In genomic region chr4:87418410-87418809, GRCh38 we compare ENCODE assay signal across 5 cellular contexts. TPM values are rescaled to one million over a fixed set of nuclear protein-coding genes. Genes with fewer than 3 reads are reported as not detected.
A peak's percentile ranks its signal among the peaks of the same experiment; 100 is the strongest.
DNase-seq lines count a peak whose midpoint lies in the region; TF ChIP-seq lines count a peak whose summit lies in the region.
"Not testable (repeated sequence)": the region's sequence is repeated elsewhere in the genome, so short reads cannot be mapped to it uniquely, and the experiment has no call there.

No MANE protein-coding gene starts in this region.

- H3K4me3 ChIP-seq in hepatocyte; liver (ENCODE audit: low read depth in 1 of 3, low read length in 3 of 3): not testable (repeated sequence)

- not testable (repeated sequence) for H3K9me2 ChIP-seq in hepatocyte (replicated peaks; ENCODE audit: insufficient read depth)

- not testable (repeated sequence) for H3K4me3 Mint-ChIP-seq in nephron progenitor cell

- not testable (repeated sequence) for H3K9me3 ChIP-seq in hepatocyte (ENCODE audit: low read depth); liver (ENCODE audit: control insufficient read depth in 4 of 4, low read length in 3 of 4)

- TF ChIP-seq CTCF in 22Rv1 (IDR thresholded peaks at IDR 0.05); C4-2B (conservative IDR thresholded peaks at IDR 0.05); hepatocyte (IDR thresholded peaks at IDR 0.05; ENCODE audit: poor library complexity); liver (IDR thresholded peaks at IDR 0.05; ENCODE audit: low read depth, low read length, missing input control); nephron progenitor cell (IDR thresholded peaks at IDR 0.05): not testable (repeated sequence)

- peaks cover 18% of the 10 kb centered on the region for H3K4me1 ChIP-seq in hepatocyte (ENCODE audit: insufficient read depth)
- H3K4me1 ChIP-seq in liver (ENCODE audit: control insufficient read depth in 4 of 4, insufficient read depth in 4 of 4, low read length in 3 of 4): peaks cover 13 to 55% (median 43%) of the 10 kb centered on the region in 4 donors

- H3K27ac ChIP-seq in 22Rv1: peak overlapping the region; percentile 91
- H3K27ac ChIP-seq in C4-2B: peak overlapping the region; percentile 66
- peak overlapping the region; percentile 25 for H3K27ac ChIP-seq in hepatocyte
- peak overlapping the region; percentile 13 to 90 for H3K27ac ChIP-seq in liver (ENCODE audit: low read depth in 1 of 2, low read length in 2 of 2)

- H3K36me3 Mint-ChIP-seq in nephron progenitor cell (ENCODE audit: low read depth): not testable (repeated sequence)

- H3K27me3 ChIP-seq in hepatocyte; liver (ENCODE audit: control insufficient read depth in 4 of 4, insufficient read depth in 4 of 4, low read length in 3 of 4): not testable (repeated sequence)

- H4K20me1 ChIP-seq in hepatocyte (ENCODE audit: insufficient read depth, poor library complexity, severe bottlenecking): not testable (repeated sequence)

- not testable (repeated sequence) for H3K36me3 ChIP-seq in hepatocyte (replicated peaks; ENCODE audit: insufficient read depth, low read depth); liver (ENCODE audit: control insufficient read depth in 4 of 4, insufficient read depth in 3 of 4, low read depth in 1 of 4, low read length in 3 of 4)

- H3K27ac Mint-ChIP-seq in nephron progenitor cell: peak overlapping the region; percentile 58

- H3K27me3 Mint-ChIP-seq in nephron progenitor cell (ENCODE audit: low read depth, poor library complexity): not testable (repeated sequence)

- H3K4me2 ChIP-seq in hepatocyte: not testable (repeated sequence)

- not testable (repeated sequence) for H3K9ac ChIP-seq in liver (ENCODE audit: low read depth in 1 of 2, low read length in 2 of 2)

- H3K9me3 Mint-ChIP-seq in nephron progenitor cell: peaks cover 38% of the 10 kb centered on the region

- WGBS in hepatocyte (ENCODE audit: low lambda C conversion rate, missing lambda C conversion rate): 93% methylated on average over 4 of the region's 4 CpGs
- 67% methylated on average over 4 of the region's 4 CpGs for WGBS in liver

- not testable (repeated sequence) for DNase-seq in hepatocyte (ENCODE audit: low spot score); nephron progenitor cell

- TF ChIP-seq RAD21 in liver (IDR thresholded peaks at IDR 0.05): not testable (repeated sequence)

- peaks cover 14% of the 10 kb centered on the region for H3K79me2 ChIP-seq in hepatocyte

- peaks cover 51% of the 10 kb centered on the region for H3K4me1 Mint-ChIP-seq in nephron progenitor cell

- H2AFZ ChIP-seq in hepatocyte: not testable (repeated sequence)

TF ChIP-seq in liver, 16 proteins besides CTCF, POLR2A, EP300 and RAD21:
- TF ChIP-seq RXRA (IDR thresholded peaks at IDR 0.05): peak in 1 of 2 donors; percentile 25
- peak; percentile 53 to 71 for TF ChIP-seq HNF4A (conservative IDR thresholded peaks at IDR 0.05)

RNA-seq across cellular contexts. Expression of gene NUDT9, which starts 4.0 kb away (rescaled TPM):
- total RNA-seq in hepatocyte: 35.8 and 37.7 TPM in 2 replicates
- polyA plus RNA-seq in hepatocyte: 57.4 and 62.3 TPM in 2 replicates
- 10 to 100 TPM in 1 of 2 donors, 1 to 10 TPM in 1; 9.2 to 21.8 TPM for total RNA-seq in liver
- polyA plus RNA-seq in liver: 10 to 100 TPM; 32.1 to 37.3 TPM

RNA-seq across cellular contexts. Expression of gene HSD17B11, which starts 27.4 kb away (rescaled TPM):
- total RNA-seq in hepatocyte (171 and 175 TPM in 2 replicates), liver (100 to 1,000 TPM; 109 to 120 TPM)
- polyA plus RNA-seq in hepatocyte (56.1 and 76.0 TPM in 2 replicates), liver (100 to 1,000 TPM in 1 of 2 donors, 10 to 100 TPM in 1; 94.8 to 133 TPM)

Comparison
In these comparisons a context has a peak if more than half of its experiments do, and no peak if none do; other contexts are left out.
1. H3K27ac ChIP-seq: peak in every context shown above with its lines; median percentile 91 in 22Rv1; 66 in C4-2B; 52 in liver; 25 in hepatocyte.